Comparison of ENCODE assay signal across 8 cellular contexts in genomic region chr6:108592371-108593337, GRCh38. TPM values are rescaled to one million over a fixed set of nuclear protein-coding genes. Genes with fewer than 3 reads are reported as not detected.
DNase-seq lines count a peak whose midpoint lies in the region; ATAC-seq and TF ChIP-seq lines count a peak whose summit lies in the region.

No MANE protein-coding gene starts in this region.

- H3K36me3 ChIP-seq in GM06990 (ENCODE audit: control insufficient read depth, insufficient read depth, low read length) (no peaks in the 10 kb centered on the region), MM.1S (replicated peaks; ENCODE audit: insufficient read depth, low read length) (no peaks in the 10 kb centered on the region), skeletal muscle satellite cell (ENCODE audit: insufficient read depth, low read length) (peaks cover 7% of the 10 kb centered on the region)

- H3K4me3 ChIP-seq in GM06990 (replicated peaks; ENCODE audit: low read depth, low read length) (no peak overlapping the region; the same call in 1 of the 2 replicates), MM.1S (ENCODE audit: low read length) (peak overlapping the region; percentile 39; the same call in 1 of the 2 replicates), fibroblast of villous mesenchyme (ENCODE audit: low read depth, low read length) (no peak overlapping the region), skeletal muscle satellite cell (ENCODE audit: low read length) (peak overlapping the region; percentile 6)

- peaks cover 3% of the 10 kb centered on the region; the same call in 1 of the 2 replicates for H4K20me1 ChIP-seq in MM.1S (ENCODE audit: insufficient read depth, low read length)

- H3K9ac ChIP-seq in MM.1S (ENCODE audit: low read length) (peak overlapping the region; percentile 79), skeletal muscle satellite cell (ENCODE audit: low read depth, low read length) (peak overlapping the region; percentile 70)

- peak overlapping the region; percentile 97 for H3K27ac ChIP-seq in MM.1S (ENCODE audit: low read length)

- peaks cover 100% of the 10 kb centered on the region for H3K79me2 ChIP-seq in MM.1S (ENCODE audit: low read length)

- ATAC-seq in GM21717 (IDR thresholded peaks at IDR 0.05; ENCODE audit: unreplicated experiment), result peak; percentile 84

- DNase-seq in GM06990 (ENCODE audit: extremely low read depth, insufficient read length) (peak; percentile 37), MM.1S (peak; percentile 96), fibroblast of villous mesenchyme (ENCODE audit: low read depth) (peak; percentile 78), NCI-H345 treated with DMSO at 0.1 percent for 48 hours (lab: John Stamatoyannopoulos, UW; ENCODE audit: unreplicated experiment) (no peak), LoVo (ENCODE audit: low spot score) (no peak)
- DNase-seq in activated CD8-positive, alpha-beta memory T cell treated with anti-CD3 and anti-CD28 coated beads for 4 hours (ENCODE audit: low read depth in 2 of 2), result peak; percentile 14 to 24

- H2AFZ ChIP-seq in MM.1S (ENCODE audit: low read length), result no peak overlapping the region

- H3K9me3 ChIP-seq in MM.1S (replicated peaks; ENCODE audit: insufficient read depth, low read length), result no peaks in the 10 kb centered on the region
- H3K9me3 ChIP-seq in skeletal muscle satellite cell (replicated peaks; ENCODE audit: low read length), result no peaks in the 10 kb centered on the region

- no peaks in the 10 kb centered on the region for H3K27me3 ChIP-seq in GM06990 (replicated peaks; ENCODE audit: control insufficient read depth, insufficient read depth, low read length)
- no peaks in the 10 kb centered on the region for H3K27me3 ChIP-seq in MM.1S (replicated peaks; ENCODE audit: insufficient read depth, low read length)
- no peaks in the 10 kb centered on the region for H3K27me3 ChIP-seq in skeletal muscle satellite cell (ENCODE audit: control insufficient read depth, insufficient read depth, low read length)

- H3K9me2 ChIP-seq in MM.1S (replicated peaks; ENCODE audit: insufficient read depth, low read length), result no peaks in the 10 kb centered on the region

- peaks cover 94% of the 10 kb centered on the region for H3F3A ChIP-seq in MM.1S (ENCODE audit: insufficient read depth, low read length)

- TF ChIP-seq CTCF in GM06990 (IDR thresholded peaks at IDR 0.05; ENCODE audit: insufficient read depth, low read length, poor library complexity, severe bottlenecking) (no peak), MM.1S (IDR thresholded peaks at IDR 0.05; ENCODE audit: low read length) (no peak), fibroblast of villous mesenchyme (IDR thresholded peaks at IDR 0.05; ENCODE audit: insufficient read depth, low read depth, low read length) (no peak)

- H3K4me2 ChIP-seq in MM.1S (ENCODE audit: low read depth, low read length) (peak overlapping the region; percentile 88), skeletal muscle satellite cell (ENCODE audit: low read length) (peak overlapping the region; percentile 66)

- peaks cover 78% of the 10 kb centered on the region for H3K4me1 ChIP-seq in MM.1S (ENCODE audit: low read length)
- H3K4me1 ChIP-seq in skeletal muscle satellite cell (ENCODE audit: control insufficient read depth, insufficient read depth, low read length), result peaks cover 86% of the 10 kb centered on the region

RNA-seq across cellular contexts. Expression of gene FOXO3, which starts 31.9 kb away (rescaled TPM):
- total RNA-seq in fibroblast of villous mesenchyme, result 41.9 and 43.2 TPM in 2 replicates
- total RNA-seq in skeletal muscle satellite cell (2012; rRNA removed), result 33.0 and 40.2 TPM in 2 replicates

Comparison
In these comparisons a context has a peak if more than half of its experiments do, and no peak if none do; other contexts are left out.
1. DNase-seq: peak in GM06990 (single experiment), MM.1S (single experiment), activated CD8-positive, alpha-beta memory T cell treated with anti-CD3 and anti-CD28 coated beads for 4 hours (2 of 2) and fibroblast of villous mesenchyme (single experiment); none in NCI-H345 treated with DMSO at 0.1 percent for 48 hours (single experiment) and LoVo (single experiment).
2. H3K4me3 ChIP-seq: peak in MM.1S (single experiment) and skeletal muscle satellite cell (single experiment); none in GM06990 (single experiment) and fibroblast of villous mesenchyme (single experiment).